23 cellular contexts compared by ENCODE assay signal in genomic region chrX:130984782-130985181, GRCh38.
A peak's percentile ranks its signal among the peaks of the same experiment; 100 is the strongest.
DNase-seq lines count a peak whose midpoint lies in the region; ATAC-seq, FAIRE-seq and TF ChIP-seq lines count a peak whose summit lies in the region.
"Had no signal": no experiment of that assay in that cellular context is flagged by ENCODE, and none has a peak within 500 bp of the region (broad histone marks: within the 10 kb centered on the region; RNA-seq: fewer than 3 reads in every experiment).

No MANE protein-coding gene starts in this region.

- no peaks in the 10 kb centered on the region for H3K9me3 Mint-ChIP-seq in memory B cell
- H3K9me3 Mint-ChIP-seq in Calu3 (ENCODE audit: low read depth, unreplicated experiment): no peaks in the 10 kb centered on the region

- H3K27me3 Mint-ChIP-seq in memory B cell (peaks cover 6% of the 10 kb centered on the region), Calu3 (ENCODE audit: unreplicated experiment) (peaks cover 42% of the 10 kb centered on the region)

- no peak for TF ChIP-seq CTCF in C4-2B (conservative IDR thresholded peaks at IDR 0.05)
- no peak for TF ChIP-seq CTCF in prostate gland (IDR thresholded peaks at IDR 0.05)
- TF ChIP-seq CTCF in Calu3 (IDR thresholded peaks at IDR 0.05; ENCODE audit: unreplicated experiment): no peak

- no peak for ATAC-seq in memory B cell (ENCODE audit: low read depth)
- ATAC-seq: K562, Panc1 had no signal

- WGBS in prostate gland: 6% methylated on average over 3 of the region's 4 CpGs

- H3K27me3 ChIP-seq in prostate gland (replicated peaks; ENCODE audit: insufficient read depth): no peaks in the 10 kb centered on the region

- BruUV-seq in Calu3 (replicated peaks; lab: Mats Ljungman, UMichigan): no TSS peak

- H3K4me3 ChIP-seq in prostate gland: no peak overlapping the region
- H3K4me3 ChIP-seq: K562 had no signal

- H3K4me1 Mint-ChIP-seq in memory B cell: no peaks in the 10 kb centered on the region
- H3K4me1 Mint-ChIP-seq in Calu3 (ENCODE audit: low read depth, unreplicated experiment): no peaks in the 10 kb centered on the region
- H3K4me1 Mint-ChIP-seq: B cell had no signal

- H3K36me3 Mint-ChIP-seq in memory B cell (no peaks in the 10 kb centered on the region), Calu3 (ENCODE audit: insufficient read depth, unreplicated experiment) (no peaks in the 10 kb centered on the region)

- H3K27ac ChIP-seq in C4-2B (peak overlapping the region; percentile 65), prostate gland (peak overlapping the region in 1 of 2 donors; percentile 30)

- CTCF ChIA-PET in Calu3 (lab: Charles Lee): no interaction called here

- intact Hi-C loops in prostate gland (cut with DNase I): no loop called here
- intact Hi-C loops in Calu3 (cut with micrococcal nuclease; ENCODE audit: unreplicated experiment): no loop called here

- no peaks in the 10 kb centered on the region for H3K9me3 ChIP-seq in prostate gland

- no peaks in the 10 kb centered on the region for H3K36me3 ChIP-seq in prostate gland

- H3K4me3 Mint-ChIP-seq in memory B cell: no peak overlapping the region
- no peak overlapping the region for H3K4me3 Mint-ChIP-seq in Calu3 (ENCODE audit: low read depth, unreplicated experiment)
- H3K4me3 Mint-ChIP-seq: B cell had no signal

- peak; percentile 14 for DNase-seq in NCI-H69 (lab: John Stamatoyannopoulos, UW)
- DNase-seq in memory B cell (ENCODE audit: low spot score in 2 of 2): no peak
- DNase-seq in prostate gland (ENCODE audit: low spot score): peak; percentile 15
- no peak for DNase-seq in superior temporal gyrus (ENCODE audit: extremely low spot score)
- DNase-seq in Calu3: no peak
- no peak for DNase-seq in amygdala (lab: John Stamatoyannopoulos, UW)
- DNase-seq in H54 (ENCODE audit: insufficient read length, low spot score): no peak
- DNase-seq: DND-41, MM.1S, NCI-H1048, NCI-H1436, NCI-H1930, NCI-H2227 treated with DMSO at 0.1 percent for 48 hours, NCI-H510A, NCI-H748 treated with DMSO at 0.1 percent for 48 hours had no signal

- no peak for TF ChIP-seq POLR2A in prostate gland (IDR thresholded peaks at IDR 0.05)
- TF ChIP-seq POLR2A in H54 (IDR thresholded peaks at IDR 0.05; ENCODE audit: low read depth, low read length): no peak

- FAIRE-seq in H54 (lab: Jason Lieb, UNC): no peak
- FAIRE-seq: A204.1, GM12891, GM18507, H1, K562 had no signal

- H3K27ac Mint-ChIP-seq in memory B cell: peak overlapping the region; percentile 33
- H3K27ac Mint-ChIP-seq in Calu3 (ENCODE audit: unreplicated experiment): no peak overlapping the region
- H3K27ac Mint-ChIP-seq: B cell had no signal

- H3K4me1 ChIP-seq in prostate gland (replicated peaks): no peaks in the 10 kb centered on the region

Comparison
In these comparisons a context has a peak if more than half of its experiments do, and no peak if none do; other contexts are left out.
1. DNase-seq: peak in NCI-H69 (single experiment) and prostate gland (single experiment); none in memory B cell (0 of 2), superior temporal gyrus (single experiment), Calu3 (single experiment), amygdala (0 of 56) and H54 (single experiment).